16 cellular contexts compared by ENCODE assay signal in genomic region chr4:2302387-2303119, GRCh38.
"Had no signal": no experiment of that assay in that cellular context is flagged by ENCODE, and none has a peak within 500 bp of the region (broad histone marks: within the 10 kb centered on the region; RNA-seq: fewer than 3 reads in every experiment).

No MANE protein-coding gene starts in this region.

- H3K9me3 ChIP-seq: esophagus squamous epithelium, right lobe of liver, upper lobe of right lung had no signal

- H3K27me3 ChIP-seq: esophagus squamous epithelium, right lobe of liver, upper lobe of right lung had no signal

- DNase-seq: activated CD4-positive, alpha-beta T cell treated with anti-CD3 and anti-CD28 coated beads, Interleukin-2, amount 10 ng/mL, durations not matched to agents 24 days and 14 days; activated CD8-positive, alpha-beta memory T cell treated with anti-CD3 and anti-CD28 coated beads for 24 hours; activated naive CD4-positive, alpha-beta T cell treated with anti-CD3 and anti-CD28 coated beads, Interleukin-2, amount 50 U/mL, for 16 hours; activated T-cell treated with anti-CD3 and anti-CD28 coated beads for 4 hours; esophagus squamous epithelium; foreskin fibroblast; kidney glomerular epithelial cell; mesenchymal stem cell; psoas muscle; upper lobe of right lung had no signal

- H3K27ac ChIP-seq: esophagus squamous epithelium, psoas muscle, right lobe of liver, thoracic aorta, upper lobe of right lung had no signal

- H3K27me3 Mint-ChIP-seq: stimulated activated naive CD8-positive, alpha-beta T cell treated with anti-CD3 and anti-CD28 coated beads, Interleukin-15, Interleukin-2, amounts not matched to agents 100 ng/mL and 50 ng/mL, for 24 hours had no signal

- H3K4me3 ChIP-seq: esophagus squamous epithelium, psoas muscle, right lobe of liver, thoracic aorta, upper lobe of right lung had no signal

- H3K4me3 Mint-ChIP-seq: activated CD4-positive, alpha-beta T cell treated with anti-CD3 and anti-CD28 coated beads, Interleukin-2, amount 10 ng/mL, durations not matched to agents 24 days and 14 days; nephron; stimulated activated naive CD8-positive, alpha-beta T cell treated with anti-CD3 and anti-CD28 coated beads, Interleukin-15, Interleukin-2, amounts not matched to agents 100 ng/mL and 50 ng/mL, for 24 hours; T-helper 1 cell treated with Interleukin-12 subunit alpha and Interleukin-12 subunit beta and Interleukin-4 antibody, amounts not matched to agents 30 μg/mL and 1 μg/mL, for 36 hours; WTC11 had no signal

- H3K4me1 ChIP-seq: psoas muscle, right lobe of liver, upper lobe of right lung had no signal

- H3K27ac Mint-ChIP-seq: activated CD4-positive, alpha-beta T cell treated with anti-CD3 and anti-CD28 coated beads, Interleukin-2, amount 10 ng/mL, durations not matched to agents 24 days and 14 days; nephron; stimulated activated naive CD8-positive, alpha-beta T cell treated with anti-CD3 and anti-CD28 coated beads, Interleukin-15, Interleukin-2, amounts not matched to agents 100 ng/mL and 50 ng/mL, for 24 hours; T-helper 1 cell treated with Interleukin-12 subunit alpha and Interleukin-12 subunit beta and Interleukin-4 antibody, amounts not matched to agents 30 μg/mL and 1 μg/mL, for 36 hours; WTC11 had no signal

- H3K36me3 ChIP-seq: esophagus squamous epithelium, right lobe of liver, thoracic aorta, upper lobe of right lung had no signal
